13 cellular contexts compared by ENCODE assay signal in genomic region chr5:151132959-151133358, GRCh38. TPM values are rescaled to one million over a fixed set of nuclear protein-coding genes. Genes with fewer than 3 reads are reported as not detected.
DNase-seq lines count a peak whose midpoint lies in the region; ATAC-seq and TF ChIP-seq lines count a peak whose summit lies in the region.
"Had no signal": no experiment of that assay in that cellular context is flagged by ENCODE, and none has a peak within 500 bp of the region (broad histone marks: within the 10 kb centered on the region; RNA-seq: fewer than 3 reads in every experiment).

No MANE protein-coding gene starts in this region.

- H3K27me3 ChIP-seq in OCI-LY3 (ENCODE audit: low read depth, low read length) (peaks cover 10% of the 10 kb centered on the region; the same call in 1 of the 2 replicates), lower lobe of right lung (ENCODE audit: low read depth) (no peaks in the 10 kb centered on the region)
- H3K27me3 ChIP-seq: gastrocnemius medialis had no signal

- no peak overlapping the region for H2AFZ ChIP-seq in OCI-LY3 (ENCODE audit: low read depth, low read length)

- H3K27ac ChIP-seq in OCI-LY3 (ENCODE audit: low read length) (peak overlapping the region; percentile 15; the same call in 1 of the 2 replicates), lower lobe of right lung (no peak overlapping the region)
- H3K27ac ChIP-seq: gastrocnemius medialis had no signal

- peak overlapping the region; percentile 52 for H3K4me3 ChIP-seq in OCI-LY3 (ENCODE audit: low read length)
- H3K4me3 ChIP-seq in lower lobe of right lung, result no peak overlapping the region
- H3K4me3 ChIP-seq: gastrocnemius medialis had no signal

- TF ChIP-seq CTCF in OCI-LY3 (IDR thresholded peaks at IDR 0.05; ENCODE audit: low read depth, low read length), result no peak
- no peak for TF ChIP-seq CTCF in lower lobe of right lung (IDR thresholded peaks at IDR 0.05)

- H3K9me3 ChIP-seq in OCI-LY3 (ENCODE audit: insufficient read depth, low read length) (no peaks in the 10 kb centered on the region), lower lobe of right lung (no peaks in the 10 kb centered on the region)
- H3K9me3 ChIP-seq: Caco-2, gastrocnemius medialis had no signal

- H3K4me2 ChIP-seq in OCI-LY3 (ENCODE audit: low read length), result peak overlapping the region; percentile 77

- no peak overlapping the region for H3K9ac ChIP-seq in OCI-LY3 (ENCODE audit: low read length)

- H3K4me1 ChIP-seq in OCI-LY3 (ENCODE audit: low read length) (peaks cover 54% of the 10 kb centered on the region), lower lobe of right lung (peaks cover 10% of the 10 kb centered on the region)
- H3K4me1 ChIP-seq: gastrocnemius medialis had no signal

- DNase-seq in COLO668 (lab: John Stamatoyannopoulos, UW; ENCODE audit: unreplicated experiment), result peak; percentile 9
- peak; percentile 28 to 60 for DNase-seq in Kasumi-1 (lab: John Stamatoyannopoulos, UW)
- no peak for DNase-seq in lower lobe of right lung
- no peak for DNase-seq in mucosa of gallbladder (ENCODE audit: low spot score)
- no peak for DNase-seq in activated gamma-delta T cell treated with Interleukin-2 at 50 U/mL for 16 hours
- DNase-seq: Caco-2; effector CD4-positive, alpha-beta T cell; gastrocnemius medialis; kidney; NCI-H146; RPMI8226 had no signal

- H3K36me3 ChIP-seq in OCI-LY3 (replicated peaks; ENCODE audit: low read depth, low read length) (no peaks in the 10 kb centered on the region), lower lobe of right lung (peaks cover 98% of the 10 kb centered on the region)

- H3K79me2 ChIP-seq in OCI-LY3 (ENCODE audit: low read length), result no peaks in the 10 kb centered on the region

- no peaks in the 10 kb centered on the region for H4K20me1 ChIP-seq in OCI-LY3 (ENCODE audit: insufficient read depth, low read length)

- ATAC-seq in lower lobe of right lung (peak; percentile 48 to 83), HG03280 (IDR thresholded peaks at IDR 0.05; ENCODE audit: unreplicated experiment) (no peak)
- ATAC-seq: gastrocnemius medialis had no signal

- intact Hi-C loops in lower lobe of right lung (cut with DNase I), result no loop called here

RNA-seq across cellular contexts. Expression of gene ANXA6, which starts 24.6 kb away (rescaled TPM):
- total RNA-seq in lower lobe of right lung, result 120 TPM
- 153 TPM for total RNA-seq in mucosa of gallbladder

RNA-seq across cellular contexts. Expression of gene TNIP1, which starts 52.1 kb away (rescaled TPM):
- total RNA-seq in lower lobe of right lung (99.6 TPM), mucosa of gallbladder (124 TPM)

Comparison
In these comparisons a context has a peak if more than half of its experiments do, and no peak if none do; other contexts are left out.
1. DNase-seq: peak in COLO668 (single experiment) and Kasumi-1 (2 of 2); none in lower lobe of right lung (single experiment), mucosa of gallbladder (single experiment) and activated gamma-delta T cell treated with Interleukin-2 at 50 U/mL for 16 hours (single experiment).